Comparison of ENCODE assay signal across 28 cellular contexts in the genomic region with DNA sequence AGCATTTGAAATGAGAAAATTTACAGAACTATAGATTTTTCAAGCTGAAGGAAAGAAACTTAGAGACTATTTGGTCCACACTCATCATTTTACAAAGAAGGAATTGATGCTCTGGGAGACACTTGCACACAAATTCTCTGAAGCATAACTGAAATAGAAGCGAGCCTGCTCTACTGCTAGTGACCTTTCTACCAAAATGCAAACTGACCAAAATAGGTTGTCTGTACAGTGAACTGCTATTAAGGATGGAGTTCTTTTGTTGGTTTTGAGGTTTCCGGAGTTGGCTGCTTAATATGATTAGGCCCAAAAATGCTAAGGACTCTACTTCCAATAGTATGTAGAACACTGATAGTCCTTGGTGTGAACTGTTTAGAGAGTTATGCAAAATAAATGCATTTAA.
"Had no signal": no experiment of that assay in that cellular context is flagged by ENCODE, and none has a peak within 500 bp of the region (broad histone marks: within the 10 kb centered on the region; RNA-seq: fewer than 3 reads in every experiment).

No MANE protein-coding gene starts in this region.

- H3K27ac ChIP-seq: neural progenitor cell, ovary, parathyroid adenoma, psoas muscle, right lobe of liver, sigmoid colon, stomach, thoracic aorta, thyroid gland, tibial nerve, upper lobe of left lung, vagina had no signal

- H3K36me3 ChIP-seq: neural progenitor cell, ovary, right lobe of liver, sigmoid colon, stomach, thoracic aorta, thyroid gland, tibial nerve, upper lobe of left lung, vagina had no signal

- H3K4me1 Mint-ChIP-seq: nephron; neural progenitor cell; stimulated activated effector memory CD8-positive, alpha-beta T cell treated with anti-CD3 and anti-CD28 coated beads, Interleukin-12 subunit alpha, Interleukin-12 subunit beta, amount 100 ng/mL, for 72 hours; stimulated activated naive B cell treated with anti-CD40 and anti-IgM and Interleukin-4, amounts not matched to agents 10 μg/mL and 1 μg/mL and 100 μg/mL, for 72 hours had no signal

- H3K79me2 ChIP-seq: parathyroid adenoma had no signal

- H3K4me3 ChIP-seq: neural progenitor cell, ovary, psoas muscle, right lobe of liver, sigmoid colon, stomach, thoracic aorta, thyroid gland, tibial nerve, upper lobe of left lung, vagina had no signal

- H3K27ac Mint-ChIP-seq: nephron; neural progenitor cell; progenitor cell of endocrine pancreas; stimulated activated effector memory CD8-positive, alpha-beta T cell treated with anti-CD3 and anti-CD28 coated beads, Interleukin-12 subunit alpha, Interleukin-12 subunit beta, amount 100 ng/mL, for 72 hours; stimulated activated naive B cell treated with anti-CD40 and anti-IgM and Interleukin-4, amounts not matched to agents 10 μg/mL and 1 μg/mL and 100 μg/mL, for 72 hours; stimulated activated naive CD8-positive, alpha-beta T cell treated with anti-CD3 and anti-CD28 coated beads, Interleukin-15, Interleukin-2, amounts not matched to agents 100 ng/mL and 50 ng/mL, for 24 hours had no signal

- H2AFZ ChIP-seq: neural progenitor cell, parathyroid adenoma had no signal

- H3K27me3 ChIP-seq: neural progenitor cell, ovary, right lobe of liver, sigmoid colon, stomach, thyroid gland, tibial nerve, upper lobe of left lung, vagina had no signal

- DNase-seq: occipital lobe; ovary; posterior cingulate gyrus; psoas muscle; right cardiac atrium; right lobe of liver; sigmoid colon; small intestine; stimulated activated CD4-positive, alpha-beta T cell treated with anti-CD3 and anti-CD28 coated beads, Interleukin-15, amount 100 ng/mL, for 24 hours; stimulated activated CD4-positive, alpha-beta T cell treated with anti-CD3 and anti-CD28 coated beads, Interleukin-2, amount 100 ng/mL, for 24 hours; stimulated activated CD4-positive, alpha-beta T cell treated with anti-CD3 and anti-CD28 coated beads, Interleukin-2, amount 100 ng/mL, for 48 hours; stimulated activated CD4-positive, alpha-beta T cell treated with anti-CD3 and anti-CD28 coated beads, Interleukin-4, amount 100 ng/mL, for 24 hours; stimulated activated naive B cell treated with anti-CD40 and anti-IgM and Interleukin-4, amounts not matched to agents 10 μg/mL and 1 μg/mL and 100 μg/mL, for 72 hours; stimulated activated naive CD4-positive, alpha-beta T cell treated with Interleukin-2 at 50 U/mL for 16 hours; stomach; thyroid gland; trophoblast cell; upper lobe of left lung had no signal

- H3K4me2 ChIP-seq: neural progenitor cell had no signal

- H3K27me3 Mint-ChIP-seq: stimulated activated naive B cell treated with anti-CD40 and anti-IgM and Interleukin-4, amounts not matched to agents 10 μg/mL and 1 μg/mL and 100 μg/mL, for 72 hours; stimulated activated naive CD8-positive, alpha-beta T cell treated with anti-CD3 and anti-CD28 coated beads, Interleukin-15, Interleukin-2, amounts not matched to agents 100 ng/mL and 50 ng/mL, for 24 hours had no signal

- H3K4me1 ChIP-seq: neural progenitor cell, parathyroid adenoma, psoas muscle, right lobe of liver, sigmoid colon, stomach, thyroid gland, tibial nerve, upper lobe of left lung, vagina had no signal

- ATAC-seq: psoas muscle; right cardiac atrium; right lobe of liver; stimulated activated effector memory CD8-positive, alpha-beta T cell treated with anti-CD3 and anti-CD28 coated beads, Interleukin-12 subunit alpha, Interleukin-12 subunit beta, amount 100 ng/mL, for 72 hours; stimulated activated naive B cell treated with anti-CD40 and anti-IgM and Interleukin-4, amounts not matched to agents 10 μg/mL and 1 μg/mL and 100 μg/mL, for 72 hours had no signal

- H3K9ac ChIP-seq: neural progenitor cell, parathyroid adenoma had no signal

- H3K4me3 Mint-ChIP-seq: nephron; neural progenitor cell; stimulated activated effector memory CD8-positive, alpha-beta T cell treated with anti-CD3 and anti-CD28 coated beads, Interleukin-12 subunit alpha, Interleukin-12 subunit beta, amount 100 ng/mL, for 72 hours; stimulated activated naive B cell treated with anti-CD40 and anti-IgM and Interleukin-4, amounts not matched to agents 10 μg/mL and 1 μg/mL and 100 μg/mL, for 72 hours; stimulated activated naive CD8-positive, alpha-beta T cell treated with anti-CD3 and anti-CD28 coated beads, Interleukin-15, Interleukin-2, amounts not matched to agents 100 ng/mL and 50 ng/mL, for 24 hours had no signal

- H3K9me3 ChIP-seq: ovary, psoas muscle, right lobe of liver, sigmoid colon, stomach, thoracic aorta, thyroid gland, tibial nerve, upper lobe of left lung, vagina had no signal

- H3K9me3 Mint-ChIP-seq: nephron; neural progenitor cell; stimulated activated naive CD8-positive, alpha-beta T cell treated with anti-CD3 and anti-CD28 coated beads, Interleukin-15, Interleukin-2, amounts not matched to agents 100 ng/mL and 50 ng/mL, for 24 hours had no signal

- FAIRE-seq: small intestine, urothelium cell line had no signal

- H3K36me3 Mint-ChIP-seq: neural progenitor cell; stimulated activated effector memory CD8-positive, alpha-beta T cell treated with anti-CD3 and anti-CD28 coated beads, Interleukin-12 subunit alpha, Interleukin-12 subunit beta, amount 100 ng/mL, for 72 hours; stimulated activated naive B cell treated with anti-CD40 and anti-IgM and Interleukin-4, amounts not matched to agents 10 μg/mL and 1 μg/mL and 100 μg/mL, for 72 hours had no signal
